ENCODE assay signal across 8 cellular contexts in genomic region chr4:152382057-152382785, GRCh38.
DNase-seq lines count a peak whose midpoint lies in the region; ATAC-seq and TF ChIP-seq lines count a peak whose summit lies in the region.

No MANE protein-coding gene starts in this region.

- no TSS peak for BruUV-seq in PC-9 (replicated peaks; lab: Mats Ljungman, UMichigan)

- no peak for TF ChIP-seq POLR2A in vagina (IDR thresholded peaks at IDR 0.05)

- H2AFZ ChIP-seq in PC-9: no peak overlapping the region

- DNase-seq in AG04450 (ENCODE audit: low read depth, low spot score): peak; percentile 10
- no peak for DNase-seq in activated CD4-positive, alpha-beta memory T cell treated with anti-CD3 and anti-CD28 coated beads, Interleukin-2, amount 10 ng/mL, durations not matched to agents 7 days and 5 days
- peak; percentile 6 for DNase-seq in left kidney (ENCODE audit: low read depth, low spot score)
- DNase-seq in vagina (ENCODE audit: extremely low spot score in 2 of 2): no peak
- no peak for DNase-seq in stimulated activated CD4-positive, alpha-beta T cell treated with anti-CD3 and anti-CD28 coated beads, Interleukin-15, amount 100 ng/mL, for 24 hours
- DNase-seq in globus pallidus (ENCODE audit: low spot score): no peak
- DNase-seq in PC-9: no peak

- no peaks in the 10 kb centered on the region for H3K27me3 Mint-ChIP-seq in activated CD4-positive, alpha-beta memory T cell treated with anti-CD3 and anti-CD28 coated beads, Interleukin-2, amount 10 ng/mL, durations not matched to agents 7 days and 5 days

- CTCF ChIA-PET in AG04450 (lab: Charles Lee) (interaction anchor here (1.2 kb wide), 2 partner anchors 12 to 19 kb away, joined by 4 read pairs; no protein-coding TSS in a partner anchor), PC-9 (lab: Charles Lee) (no interaction called here)
- CTCF ChIA-PET in activated CD4-positive, alpha-beta memory T cell treated with anti-CD3 and anti-CD28 coated beads, Interleukin-2, amount 10 ng/mL, durations not matched to agents 7 days and 5 days (lab: Charles Lee): no interaction called here

- H4K20me1 ChIP-seq in PC-9 (ENCODE audit: insufficient read depth): peaks cover 5% of the 10 kb centered on the region

- H3K9me2 ChIP-seq in PC-9 (ENCODE audit: insufficient read depth): no peaks in the 10 kb centered on the region

- peaks cover 8% of the 10 kb centered on the region; the same call in 1 of the 2 replicates for H3K79me2 ChIP-seq in PC-9 (ENCODE audit: low read depth)

- TF ChIP-seq CTCF in AG04450 (IDR thresholded peaks at IDR 0.05; ENCODE audit: low read depth, low read length) (no peak), vagina (IDR thresholded peaks at IDR 0.05) (no peak), PC-9 (conservative IDR thresholded peaks at IDR 0.05) (no peak)

- no peaks in the 10 kb centered on the region for H3K36me3 ChIP-seq in vagina
- H3K36me3 ChIP-seq in PC-9 (ENCODE audit: low read depth): no peaks in the 10 kb centered on the region

- POLR2A ChIA-PET in AG04450 (lab: Yijun Ruan, JAX): no interaction called here
- POLR2A ChIA-PET in activated CD4-positive, alpha-beta memory T cell treated with anti-CD3 and anti-CD28 coated beads, Interleukin-2, amount 10 ng/mL, durations not matched to agents 7 days and 5 days (lab: Charles Lee): interaction anchor here (1.4 kb wide), 1 partner anchor 12 kb away, joined by 3 read pairs; no protein-coding TSS in a partner anchor
- POLR2A ChIA-PET in PC-9 (lab: Charles Lee; ENCODE audit: unreplicated experiment): no interaction called here

- H3K4me3 Mint-ChIP-seq in activated CD4-positive, alpha-beta memory T cell treated with anti-CD3 and anti-CD28 coated beads, Interleukin-2, amount 10 ng/mL, durations not matched to agents 7 days and 5 days: peak overlapping the region; percentile 50

- H3F3A ChIP-seq in PC-9 (ENCODE audit: insufficient read depth, low read depth): 0 out of 2 replicates have a peak, but pooled peaks cover 6% of the 10 kb centered on the region

- H3K4me3 ChIP-seq in AG04450 (ENCODE audit: low read depth, low read length) (no peak overlapping the region; the same call in 1 of the 2 replicates), vagina (no peak overlapping the region), PC-9 (no peak overlapping the region)

- H3K4me1 Mint-ChIP-seq in activated CD4-positive, alpha-beta memory T cell treated with anti-CD3 and anti-CD28 coated beads, Interleukin-2, amount 10 ng/mL, durations not matched to agents 7 days and 5 days: peaks cover 10% of the 10 kb centered on the region

- no peak overlapping the region for H3K27ac ChIP-seq in AG04450 (ENCODE audit: low read depth, low read length)
- no peak overlapping the region for H3K27ac ChIP-seq in vagina
- H3K27ac ChIP-seq in PC-9: no peak overlapping the region

- no peaks in the 10 kb centered on the region for H3K9me3 ChIP-seq in AG04450 (ENCODE audit: control insufficient read depth, insufficient read depth, low read length)
- H3K9me3 ChIP-seq in vagina: no peaks in the 10 kb centered on the region
- H3K9me3 ChIP-seq in PC-9 (ENCODE audit: insufficient read depth, low read depth): no peaks in the 10 kb centered on the region

- H3K27me3 ChIP-seq in AG04450 (ENCODE audit: control insufficient read depth, insufficient read depth, low read length): no peaks in the 10 kb centered on the region
- no peaks in the 10 kb centered on the region for H3K27me3 ChIP-seq in vagina
- no peaks in the 10 kb centered on the region for H3K27me3 ChIP-seq in PC-9 (ENCODE audit: insufficient read depth, low read depth)

- H3K4me1 ChIP-seq in vagina (no peaks in the 10 kb centered on the region), PC-9 (replicated peaks; ENCODE audit: insufficient read depth) (no peaks in the 10 kb centered on the region)

- no peak overlapping the region for H3K27ac Mint-ChIP-seq in activated CD4-positive, alpha-beta memory T cell treated with anti-CD3 and anti-CD28 coated beads, Interleukin-2, amount 10 ng/mL, durations not matched to agents 7 days and 5 days

- peak; percentile 89 for ATAC-seq in GM21447 (IDR thresholded peaks at IDR 0.05; ENCODE audit: unreplicated experiment)

- intact Hi-C loops in vagina (cut with DNase I): no loop called here
- intact Hi-C loops in PC-9 (cut with micrococcal nuclease; ENCODE audit: unreplicated experiment): loop anchor here (10.0 kb wide), 2 partner anchors 1017 to 1267 kb away; no protein-coding TSS in a partner anchor

- H3K9me3 Mint-ChIP-seq in activated CD4-positive, alpha-beta memory T cell treated with anti-CD3 and anti-CD28 coated beads, Interleukin-2, amount 10 ng/mL, durations not matched to agents 7 days and 5 days: no peaks in the 10 kb centered on the region

- no peaks in the 10 kb centered on the region for H3K36me3 Mint-ChIP-seq in activated CD4-positive, alpha-beta memory T cell treated with anti-CD3 and anti-CD28 coated beads, Interleukin-2, amount 10 ng/mL, durations not matched to agents 7 days and 5 days (ENCODE audit: low read depth)

- no peak overlapping the region for H3K4me2 ChIP-seq in PC-9

Comparison
In these comparisons a context has a peak if more than half of its experiments do, and no peak if none do; other contexts are left out.
1. DNase-seq: peak in AG04450 (single experiment) and left kidney (single experiment); none in activated CD4-positive, alpha-beta memory T cell treated with anti-CD3 and anti-CD28 coated beads, Interleukin-2, amount 10 ng/mL, durations not matched to agents 7 days and 5 days (single experiment), vagina (0 of 2), stimulated activated CD4-positive, alpha-beta T cell treated with anti-CD3 and anti-CD28 coated beads, Interleukin-15, amount 100 ng/mL, for 24 hours (single experiment), globus pallidus (single experiment) and PC-9 (0 of 2).